ENCODE assay signal across 1 cellular context in genomic region chr22:29265929-29266328, GRCh38.
TF ChIP-seq lines count a peak whose summit lies in the region.

No MANE protein-coding gene starts in this region.

TF ChIP-seq in HepG2, 621 proteins besides CTCF, POLR2A, EP300 and RAD21:
- TF ChIP-seq IRF1 (CRISPR knock-in tag; IDR thresholded peaks at IDR 0.05; ENCODE audit: low read depth) = no peak
- TF ChIP-seq AKAP8 (CRISPR knock-in tag; IDR thresholded peaks at IDR 0.05) = no peak
- no peak for TF ChIP-seq SP2 (CRISPR knock-in tag; IDR thresholded peaks at IDR 0.05)
- no peak for TF ChIP-seq MBNL3 (CRISPR knock-in tag; conservative IDR thresholded peaks at IDR 0.05)
TF ChIP-seq in HepG2: peak in this region for 0.
